8 cellular contexts compared by ENCODE assay signal in the genomic region with DNA sequence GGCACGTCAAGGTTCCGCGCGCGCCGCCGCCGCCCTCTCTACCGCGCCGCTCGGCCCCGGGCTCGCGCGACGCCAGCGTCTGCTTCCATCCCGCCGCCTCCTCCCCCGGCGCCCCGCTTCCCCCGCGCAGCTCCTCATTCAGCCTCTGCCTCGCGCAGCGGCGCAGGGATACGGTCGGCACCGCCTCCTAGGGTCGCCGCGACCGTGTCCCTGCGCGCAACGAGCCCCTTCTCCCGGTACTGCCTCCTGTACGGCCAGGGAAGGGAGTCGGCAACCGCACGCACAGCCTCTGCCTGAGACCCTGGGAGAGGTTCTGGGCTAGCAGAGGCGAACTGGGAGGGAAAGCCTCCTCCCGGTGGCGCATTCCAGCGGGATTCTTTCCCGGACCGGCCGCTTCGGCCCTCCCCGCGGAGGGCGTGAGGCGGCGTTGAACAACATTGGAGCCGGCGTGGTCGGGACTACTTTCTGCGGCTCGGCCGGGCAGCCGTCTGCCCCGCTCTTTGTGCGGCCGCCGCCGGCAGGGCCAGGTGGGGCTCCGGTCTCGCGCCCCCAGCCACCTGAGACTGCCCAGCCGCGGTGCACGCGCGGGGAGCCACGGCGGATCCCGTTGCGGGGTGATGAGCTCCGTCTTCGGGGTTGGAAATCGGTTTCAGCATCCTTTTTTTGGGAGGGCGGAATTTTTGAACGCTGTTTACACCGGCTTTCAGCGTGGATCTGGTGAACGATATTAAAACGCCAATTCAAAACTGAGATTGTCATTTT. TPM values are rescaled to one million over a fixed set of nuclear protein-coding genes. Genes with fewer than 3 reads are reported as not detected.
A peak's percentile ranks its signal among the peaks of the same experiment; 100 is the strongest.
DNase-seq lines count a peak whose midpoint lies in the region; ATAC-seq and TF ChIP-seq lines count a peak whose summit lies in the region.

A gene (minus strand): TSS at position 172 of the 762 bp plus-strand sequence. CDS start 309 bp downstream, outside the sequence.

- peak within 1 kb of the TSS; percentile 56 to 98 (median 84) for H3K4me3 ChIP-seq in dorsolateral prefrontal cortex
- H3K4me3 ChIP-seq in liver (ENCODE audit: low read depth in 1 of 3, low read length in 3 of 3), result peak within 1 kb of the TSS; percentile 72 to 93 (median 76)

- H3K9ac ChIP-seq in liver (ENCODE audit: low read depth in 1 of 2, low read length in 2 of 2), result peak within 1 kb of the TSS; percentile 93 to 98

- peak; percentile 69 for ATAC-seq in HG03457 (IDR thresholded peaks at IDR 0.05; ENCODE audit: unreplicated experiment)

- H3K27me3 ChIP-seq in dorsolateral prefrontal cortex (no peaks in the 10 kb centered on the region), liver (ENCODE audit: control insufficient read depth in 4 of 4, insufficient read depth in 4 of 4, low read length in 3 of 4) (no peaks in the 10 kb centered on the region)

- H3K9me3 ChIP-seq in liver (ENCODE audit: control insufficient read depth in 4 of 4, low read length in 3 of 4), result no peaks in the 10 kb centered on the region

- TF ChIP-seq RAD21 in liver (IDR thresholded peaks at IDR 0.05), result peak; percentile 14 to 53

- H3K36me3 ChIP-seq in liver (ENCODE audit: control insufficient read depth in 4 of 4, insufficient read depth in 3 of 4, low read depth in 1 of 4, low read length in 3 of 4), result no peaks in the 10 kb centered on the region

- H3K27ac ChIP-seq in dorsolateral prefrontal cortex (peak within 1 kb of the TSS; percentile 75 to 99 (median 96)), liver (ENCODE audit: low read depth in 1 of 2, low read length in 2 of 2) (peak within 1 kb of the TSS; percentile 95 to 99)

- DNase-seq in AG20443 (ENCODE audit: low spot score) (peak; percentile 96), GM19240 (ENCODE audit: insufficient read length, low spot score) (peak; percentile 80), NCI-H524 (lab: John Stamatoyannopoulos, UW) (peak; percentile 68 to 87), dorsolateral prefrontal cortex (peak; percentile 73 to 93 (median 86))
- peak; percentile 81 to 84 for DNase-seq in activated CD4-positive, alpha-beta T cell treated with anti-CD3 and anti-CD28 coated beads, Interleukin-2, amount 50 U/mL, for 48 hours
- DNase-seq in stimulated activated CD4-positive, alpha-beta T cell treated with anti-CD3 and anti-CD28 coated beads, Interleukin-2, amount 100 ng/mL, for 48 hours, result peak; percentile 62 to 71

- intact Hi-C loops in dorsolateral prefrontal cortex (cut with DNase I), result loop anchor here (5.0 to 10.0 kb wide), 6 partner anchors 60 to 468 kb away; a partner anchor contains a TSS

- under 1% methylated on average over 90 of the region's 90 CpGs for WGBS in liver

- peak in 44 of 56 donors; percentile 5 to 66 (median 28) for TF ChIP-seq CTCF in dorsolateral prefrontal cortex (IDR thresholded peaks at IDR 0.05 in 54 of 56, conservative IDR thresholded peaks at IDR 0.05 in 2 of 56; ENCODE audit: low read depth in 1 of 56, partially characterized antibody in 56 of 56)
- TF ChIP-seq CTCF in liver (IDR thresholded peaks at IDR 0.05; ENCODE audit: low read depth, low read length, missing input control), result no peak

- H3K4me1 ChIP-seq in liver (ENCODE audit: control insufficient read depth in 4 of 4, insufficient read depth in 4 of 4, low read length in 3 of 4), result peaks cover 8 to 21% (median 10%) of the 10 kb centered on the region in 4 donors

TF ChIP-seq in liver, 16 proteins besides CTCF, POLR2A, EP300 and RAD21:
- TF ChIP-seq TAF1 (conservative IDR thresholded peaks at IDR 0.05), result peak; percentile 99
- TF ChIP-seq, protein P1, sequence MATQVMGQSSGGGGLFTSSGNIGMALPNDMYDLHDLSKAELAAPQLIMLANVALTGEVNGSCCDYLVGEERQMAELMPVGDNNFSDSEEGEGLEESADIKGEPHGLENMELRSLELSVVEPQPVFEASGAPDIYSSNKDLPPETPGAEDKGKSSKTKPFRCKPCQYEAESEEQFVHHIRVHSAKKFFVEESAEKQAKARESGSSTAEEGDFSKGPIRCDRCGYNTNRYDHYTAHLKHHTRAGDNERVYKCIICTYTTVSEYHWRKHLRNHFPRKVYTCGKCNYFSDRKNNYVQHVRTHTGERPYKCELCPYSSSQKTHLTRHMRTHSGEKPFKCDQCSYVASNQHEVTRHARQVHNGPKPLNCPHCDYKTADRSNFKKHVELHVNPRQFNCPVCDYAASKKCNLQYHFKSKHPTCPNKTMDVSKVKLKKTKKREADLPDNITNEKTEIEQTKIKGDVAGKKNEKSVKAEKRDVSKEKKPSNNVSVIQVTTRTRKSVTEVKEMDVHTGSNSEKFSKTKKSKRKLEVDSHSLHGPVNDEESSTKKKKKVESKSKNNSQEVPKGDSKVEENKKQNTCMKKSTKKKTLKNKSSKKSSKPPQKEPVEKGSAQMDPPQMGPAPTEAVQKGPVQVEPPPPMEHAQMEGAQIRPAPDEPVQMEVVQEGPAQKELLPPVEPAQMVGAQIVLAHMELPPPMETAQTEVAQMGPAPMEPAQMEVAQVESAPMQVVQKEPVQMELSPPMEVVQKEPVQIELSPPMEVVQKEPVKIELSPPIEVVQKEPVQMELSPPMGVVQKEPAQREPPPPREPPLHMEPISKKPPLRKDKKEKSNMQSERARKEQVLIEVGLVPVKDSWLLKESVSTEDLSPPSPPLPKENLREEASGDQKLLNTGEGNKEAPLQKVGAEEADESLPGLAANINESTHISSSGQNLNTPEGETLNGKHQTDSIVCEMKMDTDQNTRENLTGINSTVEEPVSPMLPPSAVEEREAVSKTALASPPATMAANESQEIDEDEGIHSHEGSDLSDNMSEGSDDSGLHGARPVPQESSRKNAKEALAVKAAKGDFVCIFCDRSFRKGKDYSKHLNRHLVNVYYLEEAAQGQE (IDR thresholded peaks at IDR 0.05), result peak; percentile 93
- TF ChIP-seq SP1 (IDR thresholded peaks at IDR 0.05), result peak; percentile 74
- no peak for TF ChIP-seq FOXA1 (IDR thresholded peaks at IDR 0.05)
- TF ChIP-seq GABPA (IDR thresholded peaks at IDR 0.05 in 1 of 2, conservative IDR thresholded peaks at IDR 0.05 in 1 of 2), result no peak
- TF ChIP-seq, protein P2, sequence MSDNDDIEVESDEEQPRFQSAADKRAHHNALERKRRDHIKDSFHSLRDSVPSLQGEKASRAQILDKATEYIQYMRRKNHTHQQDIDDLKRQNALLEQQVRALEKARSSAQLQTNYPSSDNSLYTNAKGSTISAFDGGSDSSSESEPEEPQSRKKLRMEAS (IDR thresholded peaks at IDR 0.05), result peak; percentile 37
- TF ChIP-seq FOXA2 (IDR thresholded peaks at IDR 0.05), result no peak
- TF ChIP-seq, protein P3, sequence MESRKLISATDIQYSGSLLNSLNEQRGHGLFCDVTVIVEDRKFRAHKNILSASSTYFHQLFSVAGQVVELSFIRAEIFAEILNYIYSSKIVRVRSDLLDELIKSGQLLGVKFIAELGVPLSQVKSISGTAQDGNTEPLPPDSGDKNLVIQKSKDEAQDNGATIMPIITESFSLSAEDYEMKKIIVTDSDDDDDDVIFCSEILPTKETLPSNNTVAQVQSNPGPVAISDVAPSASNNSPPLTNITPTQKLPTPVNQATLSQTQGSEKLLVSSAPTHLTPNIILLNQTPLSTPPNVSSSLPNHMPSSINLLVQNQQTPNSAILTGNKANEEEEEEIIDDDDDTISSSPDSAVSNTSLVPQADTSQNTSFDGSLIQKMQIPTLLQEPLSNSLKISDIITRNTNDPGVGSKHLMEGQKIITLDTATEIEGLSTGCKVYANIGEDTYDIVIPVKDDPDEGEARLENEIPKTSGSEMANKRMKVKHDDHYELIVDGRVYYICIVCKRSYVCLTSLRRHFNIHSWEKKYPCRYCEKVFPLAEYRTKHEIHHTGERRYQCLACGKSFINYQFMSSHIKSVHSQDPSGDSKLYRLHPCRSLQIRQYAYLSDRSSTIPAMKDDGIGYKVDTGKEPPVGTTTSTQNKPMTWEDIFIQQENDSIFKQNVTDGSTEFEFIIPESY (IDR thresholded peaks at IDR 0.05), result peak; percentile 5
- peak; percentile 40 to 54 for TF ChIP-seq HNF4A (conservative IDR thresholded peaks at IDR 0.05)
- TF ChIP-seq EGR1 (IDR thresholded peaks at IDR 0.05; ENCODE audit: low read depth in 2 of 2), result no peak
- TF ChIP-seq HNF4G (IDR thresholded peaks at IDR 0.05), result no peak
- TF ChIP-seq JUND (IDR thresholded peaks at IDR 0.05), result peak in 1 of 2 donors; percentile 21
- TF ChIP-seq YY1 (IDR thresholded peaks at IDR 0.05), result peak; percentile 86
- TF ChIP-seq RXRA (IDR thresholded peaks at IDR 0.05), result peak; percentile 50 to 60
- TF ChIP-seq, protein P4, sequence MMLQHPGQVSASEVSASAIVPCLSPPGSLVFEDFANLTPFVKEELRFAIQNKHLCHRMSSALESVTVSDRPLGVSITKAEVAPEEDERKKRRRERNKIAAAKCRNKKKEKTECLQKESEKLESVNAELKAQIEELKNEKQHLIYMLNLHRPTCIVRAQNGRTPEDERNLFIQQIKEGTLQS (IDR thresholded peaks at IDR 0.05), result peak; percentile 31
- peak; percentile 59 for TF ChIP-seq NR2F2 (IDR thresholded peaks at IDR 0.05)

RNA-seq across cellular contexts. Expression of the gene that starts here (rescaled TPM):
- total RNA-seq in dorsolateral prefrontal cortex (10 to 100 TPM; 25.9 to 64.7 (median 42.9) TPM), liver (10 to 100 TPM; 24.7 to 76.8 TPM)
- polyA plus RNA-seq in liver, result 10 to 100 TPM; 14.7 to 21.7 TPM

Comparison
In these comparisons a context has a peak if more than half of its experiments do, and no peak if none do; other contexts are left out.
1. Peak in every context shown above with its lines: DNase-seq, ATAC-seq, H3K4me3 ChIP-seq and H3K27ac ChIP-seq.